Comparison of ENCODE assay signal across 17 cellular contexts in the genomic region with DNA sequence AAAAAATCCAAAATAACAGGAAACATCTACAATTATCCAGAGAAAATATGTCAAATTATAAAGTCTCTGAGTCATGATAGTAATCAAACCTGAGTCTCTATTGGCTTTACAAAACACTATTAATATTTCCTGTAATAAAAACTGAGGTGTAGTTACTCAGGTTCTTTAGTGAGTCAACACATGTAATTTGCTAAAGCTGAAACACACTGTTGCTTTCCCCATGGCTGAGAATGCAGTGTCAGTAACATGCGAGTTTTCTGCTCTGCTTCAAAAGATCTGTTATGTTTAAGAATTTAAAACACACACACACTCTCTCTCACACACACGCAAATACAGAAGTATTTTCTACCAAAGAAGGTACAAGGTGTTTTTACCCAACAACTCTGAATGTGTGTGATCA. TPM values are rescaled to one million over a fixed set of nuclear protein-coding genes. Genes with fewer than 3 reads are reported as not detected.
DNase-seq lines count a peak whose midpoint lies in the region; ATAC-seq and TF ChIP-seq lines count a peak whose summit lies in the region.
"Had no signal": no experiment of that assay in that cellular context is flagged by ENCODE, and none has a peak within 500 bp of the region (broad histone marks: within the 10 kb centered on the region; RNA-seq: fewer than 3 reads in every experiment).

No MANE protein-coding gene starts in this region.

- H3K4me3 ChIP-seq in HEK293 (ENCODE audit: low read depth, low read length) (no peak overlapping the region), smooth muscle cell (peak overlapping the region; percentile 2)
- H3K4me3 ChIP-seq: stomach had no signal

- 47% methylated on average over 2 of the region's 2 CpGs for WGBS in smooth muscle cell (ENCODE audit: low lambda C conversion rate)

- H3K4me3 Mint-ChIP-seq in T-helper 17 cell, result no peak overlapping the region
- H3K4me3 Mint-ChIP-seq: activated CD8-positive, alpha-beta T cell treated with anti-CD3 and anti-CD28 coated beads, Interleukin-2, amount 10 ng/mL, durations not matched to agents 7 days and 5 days had no signal

- no peaks in the 10 kb centered on the region for H3K27me3 Mint-ChIP-seq in T-helper 17 cell

- H4K20me1 ChIP-seq in smooth muscle cell (ENCODE audit: low read depth), result no peaks in the 10 kb centered on the region

- H3K36me3 ChIP-seq in HEK293 (ENCODE audit: control insufficient read depth in 2 of 2, insufficient read depth in 1 of 2, low read length in 2 of 2) (no peaks in the 10 kb centered on the region), smooth muscle cell (ENCODE audit: low read depth) (no peaks in the 10 kb centered on the region)
- H3K36me3 ChIP-seq: stomach had no signal

- CTCF ChIA-PET in HEK293 (lab: Yijun Ruan, JAX) (interaction anchor here (0.6 to 6.9 kb wide), 10 partner anchors 9 to 391 kb away, joined by 3 to 66 read pairs (median 4); a partner anchor contains a TSS), RWPE1 (lab: Yijun Ruan, JAX) (interaction anchor here (0.5 to 1.6 kb wide), 2 partner anchors 211 to 251 kb away, joined by 3 to 7 read pairs; no protein-coding TSS in a partner anchor)

- H3F3A ChIP-seq in smooth muscle cell (ENCODE audit: low read depth), result peaks cover 30% of the 10 kb centered on the region

- H3K9ac ChIP-seq in smooth muscle cell (ENCODE audit: low read depth), result peak overlapping the region; percentile 70
- H3K9ac ChIP-seq: parathyroid adenoma had no signal

- peaks cover 31% of the 10 kb centered on the region for H3K4me1 Mint-ChIP-seq in T-helper 17 cell

- POLR2A ChIA-PET in HEK293 (lab: Yijun Ruan, JAX) (interaction anchor here (1.3 kb wide), 1 partner anchor 41 kb away, joined by 6 read pairs; no protein-coding TSS in a partner anchor), RWPE1 (lab: Yijun Ruan, JAX; ENCODE audit: low non-redundant PET) (no interaction called here)

- H3K9me3 ChIP-seq in HEK293 (ENCODE audit: control insufficient read depth, insufficient read depth, low read depth, low read length) (no peaks in the 10 kb centered on the region), smooth muscle cell (replicated peaks; ENCODE audit: low read depth) (no peaks in the 10 kb centered on the region), T-helper 17 cell (ENCODE audit: control insufficient read depth, low read length, poor library complexity, severe bottlenecking) (no peaks in the 10 kb centered on the region)
- H3K9me3 ChIP-seq: stomach had no signal

- H3K27ac Mint-ChIP-seq in T-helper 17 cell, result no peak overlapping the region
- H3K27ac Mint-ChIP-seq: activated CD8-positive, alpha-beta T cell treated with anti-CD3 and anti-CD28 coated beads, Interleukin-2, amount 10 ng/mL, durations not matched to agents 7 days and 5 days had no signal

- H3K4me1 ChIP-seq in HEK293 (ENCODE audit: control insufficient read depth, insufficient read depth, low read length) (peaks cover 64% of the 10 kb centered on the region), smooth muscle cell (ENCODE audit: low read depth) (peaks cover 42% of the 10 kb centered on the region)

- H3K4me2 ChIP-seq in smooth muscle cell, result peak overlapping the region; percentile 83

- H3K27me3 ChIP-seq in smooth muscle cell (ENCODE audit: low read depth), result no peaks in the 10 kb centered on the region
- H3K27me3 ChIP-seq: stomach had no signal

- H3K27ac ChIP-seq in HEK293 (ENCODE audit: extremely low read depth, low read depth, low read length) (no peak overlapping the region), RWPE1 (no peak overlapping the region), epithelial cell of prostate (peak overlapping the region; percentile 88), smooth muscle cell (ENCODE audit: low read depth) (peak overlapping the region; percentile 96)
- H3K27ac ChIP-seq: HL-60, parathyroid adenoma had no signal

- H3K36me3 Mint-ChIP-seq in T-helper 17 cell (ENCODE audit: low read depth), result peaks cover 2% of the 10 kb centered on the region

- TF ChIP-seq CTCF in HEK293 (tag by site-specific recombination; IDR thresholded peaks at IDR 0.05) (no peak), RWPE1 (conservative IDR thresholded peaks at IDR 0.05; ENCODE audit: low read depth) (no peak), smooth muscle cell (IDR thresholded peaks at IDR 0.05; ENCODE audit: borderline replicate concordance, insufficient read depth, poor library complexity, severe bottlenecking) (no peak)

- DNase-seq in RWPE1 (ENCODE audit: low spot score) (peak; percentile 36), epithelial cell of prostate (ENCODE audit: low read depth, low spot score) (no peak), smooth muscle cell (lab: John Stamatoyannopoulos, UW; ENCODE audit: unreplicated experiment) (no peak), NCI-H345 treated with DMSO at 0.1 percent for 48 hours (lab: John Stamatoyannopoulos, UW; ENCODE audit: unreplicated experiment) (no peak), NAMALWA (ENCODE audit: low spot score) (no peak), T-helper 17 cell (no peak)
- DNase-seq in effector CD8-positive, alpha-beta T cell (lab: John Stamatoyannopoulos, UW), result no peak
- DNase-seq: activated CD8-positive, alpha-beta T cell treated with anti-CD3 and anti-CD28 coated beads, Interleukin-2, amount 10 ng/mL, durations not matched to agents 7 days and 5 days; activated effector memory CD4-positive, alpha-beta T cell treated with Interleukin-2 at 50 U/mL for 16 hours; DMS79; NCI-H1417 treated with DMSO at 0.1 percent for 48 hours; NCI-H2227 treated with DMSO at 0.1 percent for 48 hours; stomach had no signal

- peaks cover 64% of the 10 kb centered on the region for H3K79me2 ChIP-seq in smooth muscle cell (ENCODE audit: low read depth)
- H3K79me2 ChIP-seq: parathyroid adenoma had no signal

- H2AFZ ChIP-seq in smooth muscle cell (ENCODE audit: low read depth), result no peak overlapping the region
- H2AFZ ChIP-seq: parathyroid adenoma had no signal

- no peak for ATAC-seq in T-helper 17 cell
- ATAC-seq: activated CD8-positive, alpha-beta T cell treated with anti-CD3 and anti-CD28 coated beads, Interleukin-2, amount 10 ng/mL, durations not matched to agents 7 days and 5 days; left lobe of liver had no signal

TF ChIP-seq in HEK293, 187 proteins besides CTCF, POLR2A, EP300 and RAD21:
- no peak for TF ChIP-seq GFI1B (tag by site-specific recombination; IDR thresholded peaks at IDR 0.05)
- TF ChIP-seq SCRT2 (tag by site-specific recombination; IDR thresholded peaks at IDR 0.05), result peak; percentile 80

RNA-seq across cellular contexts. Expression of a gene that starts 38.6 kb away (rescaled TPM):
- total RNA-seq in smooth muscle cell (40.6 and 45.8 TPM in 2 replicates), T-helper 17 cell (100 to 1,000 TPM; 121 to 135 TPM)
- polyA plus RNA-seq in smooth muscle cell, result 17.9 and 22.8 TPM in 2 replicates

Comparison
In these comparisons a context has a peak if more than half of its experiments do, and no peak if none do; other contexts are left out.
1. H3K27ac ChIP-seq: peak in epithelial cell of prostate (single experiment) and smooth muscle cell (single experiment); none in HEK293 (single experiment) and RWPE1 (single experiment).